1 cellular context compared by ENCODE assay signal in the genomic region with DNA sequence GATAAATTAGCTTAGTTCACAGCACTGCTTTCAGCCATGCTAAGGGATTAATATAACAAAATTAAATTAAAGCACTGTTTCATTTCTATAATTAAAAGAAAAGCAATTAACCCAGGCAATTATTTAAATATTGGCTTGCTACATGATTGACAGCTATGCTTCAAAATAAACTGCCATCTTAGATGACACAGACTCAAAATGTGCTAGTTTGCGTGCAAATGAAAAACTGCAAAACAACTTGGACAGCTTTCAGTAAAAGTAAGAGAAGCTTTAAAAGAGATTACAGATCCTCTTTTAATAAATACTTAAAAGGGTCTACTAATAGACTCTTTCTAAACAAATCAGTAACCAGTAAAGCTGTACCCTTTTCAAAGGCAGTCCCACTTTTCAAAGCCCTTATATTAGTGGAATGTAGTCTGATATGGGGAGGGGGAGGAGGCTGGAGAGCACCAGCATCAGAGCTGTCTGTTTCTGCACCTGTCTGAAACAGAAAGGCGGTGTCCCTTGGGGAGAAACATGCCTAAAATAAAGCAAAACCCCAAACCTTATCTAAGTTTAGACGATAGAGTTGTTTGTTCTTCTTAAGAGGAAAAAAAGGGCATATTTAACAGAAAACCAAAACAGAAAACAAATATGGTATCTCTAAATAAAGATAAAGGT.
TF ChIP-seq lines count a peak whose summit lies in the region.

No MANE protein-coding gene starts in this region.

TF ChIP-seq in GM12878, 131 proteins besides CTCF, POLR2A, EP300 and RAD21 (continued from another document):
- TF ChIP-seq, protein P1, sequence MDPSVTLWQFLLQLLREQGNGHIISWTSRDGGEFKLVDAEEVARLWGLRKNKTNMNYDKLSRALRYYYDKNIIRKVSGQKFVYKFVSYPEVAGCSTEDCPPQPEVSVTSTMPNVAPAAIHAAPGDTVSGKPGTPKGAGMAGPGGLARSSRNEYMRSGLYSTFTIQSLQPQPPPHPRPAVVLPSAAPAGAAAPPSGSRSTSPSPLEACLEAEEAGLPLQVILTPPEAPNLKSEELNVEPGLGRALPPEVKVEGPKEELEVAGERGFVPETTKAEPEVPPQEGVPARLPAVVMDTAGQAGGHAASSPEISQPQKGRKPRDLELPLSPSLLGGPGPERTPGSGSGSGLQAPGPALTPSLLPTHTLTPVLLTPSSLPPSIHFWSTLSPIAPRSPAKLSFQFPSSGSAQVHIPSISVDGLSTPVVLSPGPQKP (IDR thresholded peaks at IDR 0.05; ENCODE audit: low read depth, low read length), result no peak
- TF ChIP-seq DPF2 (IDR thresholded peaks at IDR 0.05) (0 out of 2 replicates have a peak, but pooled peaks have one; percentile 71), POLR2AphosphoS5 (IDR thresholded peaks at IDR 0.05; ENCODE audit: low read length) (peak; percentile 52; the same call in 1 of the 2 replicates), BMI1 (IDR thresholded peaks at IDR 0.05; ENCODE audit: borderline replicate concordance) (no peak), NR2F1 (conservative IDR thresholded peaks at IDR 0.05) (peak; percentile 68), SRF (IDR thresholded peaks at IDR 0.05; ENCODE audit: low read depth in 2 of 2, low read length in 2 of 2) (no peak), BCL3 (IDR thresholded peaks at IDR 0.05; ENCODE audit: borderline replicate concordance, insufficient read depth, low read depth, low read length, poor library complexity, severe bottlenecking) (peak; percentile 13), ZNF592 (IDR thresholded peaks at IDR 0.05) (no peak), RELA (IDR thresholded peaks at IDR 0.05; ENCODE audit: borderline replicate concordance, partially characterized antibody) (no peak), EZH2 (IDR thresholded peaks at IDR 0.05; ENCODE audit: borderline replicate concordance, control insufficient read depth, low read depth, low read length) (no peak)
